In the genomic region with DNA sequence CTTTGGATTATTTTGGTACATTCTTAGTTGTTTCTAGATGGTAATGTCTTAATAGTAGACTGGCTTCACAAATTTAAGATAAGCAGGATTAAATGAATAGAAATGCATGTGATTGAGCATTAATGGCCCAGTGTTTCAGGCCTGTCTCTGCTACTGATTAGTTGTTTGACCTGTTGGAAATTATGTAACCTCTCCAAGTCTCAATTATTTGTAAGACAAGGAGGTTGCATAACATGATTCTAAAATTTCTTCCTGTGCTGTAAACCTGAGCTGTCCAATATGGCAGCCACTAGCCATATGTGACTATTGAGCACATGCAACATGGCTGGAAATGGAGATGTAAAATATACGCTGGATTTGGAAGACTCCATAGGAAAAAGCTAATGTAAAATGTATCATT, we compare ENCODE assay signal across 1 cellular context.
TF ChIP-seq lines count a peak whose summit lies in the region.

No MANE protein-coding gene starts in this region.

TF ChIP-seq in HCT116, 20 proteins besides CTCF, POLR2A, EP300 and RAD21 (continued from another document):
- TF ChIP-seq, protein P1, sequence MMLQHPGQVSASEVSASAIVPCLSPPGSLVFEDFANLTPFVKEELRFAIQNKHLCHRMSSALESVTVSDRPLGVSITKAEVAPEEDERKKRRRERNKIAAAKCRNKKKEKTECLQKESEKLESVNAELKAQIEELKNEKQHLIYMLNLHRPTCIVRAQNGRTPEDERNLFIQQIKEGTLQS (IDR thresholded peaks at IDR 0.05) = no peak
- TF ChIP-seq CBX3 (IDR thresholded peaks at IDR 0.05; ENCODE audit: low read depth) = no peak
- TF ChIP-seq CEBPB (IDR thresholded peaks at IDR 0.05; ENCODE audit: low read depth) = no peak
- no peak for TF ChIP-seq SRF (IDR thresholded peaks at IDR 0.05; ENCODE audit: low read depth)
- TF ChIP-seq ZFX (IDR thresholded peaks at IDR 0.05) = no peak
